8 cellular contexts compared by ENCODE assay signal in genomic region chr4:1249731-1250526, GRCh38. TPM values are rescaled to one million over a fixed set of nuclear protein-coding genes. Genes with fewer than 3 reads are reported as not detected.
A peak's percentile ranks its signal among the peaks of the same experiment; 100 is the strongest.
DNase-seq lines count a peak whose midpoint lies in the region; ATAC-seq and TF ChIP-seq lines count a peak whose summit lies in the region.

No MANE protein-coding gene starts in this region.

- TF ChIP-seq EP300 in ovary (IDR thresholded peaks at IDR 0.05): no peak

- H3K4me2 ChIP-seq in KMS-11: peak overlapping the region; percentile 48

- DNase-seq in CD8-positive, alpha-beta T cell: peak in 5 of 7 experiments; percentile 25 to 79 (median 57)
- DNase-seq in activated T-helper 1 cell treated with Interleukin-2 at 50 U/mL for 16 hours (ENCODE audit: low read depth): peak; percentile 31
- peak; percentile 69 for DNase-seq in fibroblast of villous mesenchyme (ENCODE audit: low read depth)
- peak; percentile 57 to 68 (median 64) for DNase-seq in ovary
- peak; percentile 90 to 93 for DNase-seq in vagina (ENCODE audit: extremely low spot score in 2 of 2)
- no peak for DNase-seq in NCI-H1105 treated with DMSO at 0.1 percent for 48 hours (lab: John Stamatoyannopoulos, UW)

- peaks cover 27% of the 10 kb centered on the region for H3K79me2 ChIP-seq in KMS-11 (ENCODE audit: insufficient read depth, low read depth)

- peak overlapping the region; percentile 95 for H3K27ac Mint-ChIP-seq in CD8-positive, alpha-beta T cell

- no peak for TF ChIP-seq CTCF in CD8-positive, alpha-beta T cell (IDR thresholded peaks at IDR 0.05)
- TF ChIP-seq CTCF in KMS-11 (conservative IDR thresholded peaks at IDR 0.05; ENCODE audit: low read depth, low read length) (no peak), fibroblast of villous mesenchyme (IDR thresholded peaks at IDR 0.05; ENCODE audit: insufficient read depth, low read depth, low read length) (no peak), ovary (IDR thresholded peaks at IDR 0.05) (no peak), vagina (IDR thresholded peaks at IDR 0.05) (no peak)

- no peaks in the 10 kb centered on the region for H4K20me1 ChIP-seq in KMS-11 (ENCODE audit: insufficient read depth)

- peaks cover 71% of the 10 kb centered on the region for H3K4me1 ChIP-seq in CD8-positive, alpha-beta T cell (ENCODE audit: insufficient read depth, low read length)
- H3K4me1 ChIP-seq in KMS-11 (ENCODE audit: low read depth, poor library complexity, severe bottlenecking) (no peaks in the 10 kb centered on the region), ovary (ENCODE audit: insufficient read depth) (peaks cover 31% of the 10 kb centered on the region), vagina (peaks cover 60% of the 10 kb centered on the region)

- WGBS in ovary, 3 donors: 24 to 30% (median 28%) methylated on average over 32 to 39 of the region's 39 CpGs

- POLR2A ChIA-PET in CD8-positive, alpha-beta T cell (lab: Charles Lee): interaction anchor here (0.6 to 5.2 kb wide), 9 partner anchors 12 to 97 kb away, joined by 3 to 35 read pairs (median 10); partner anchors contain the start of genes MAEA and UVSSA

- no peaks in the 10 kb centered on the region for H3K27me3 Mint-ChIP-seq in CD8-positive, alpha-beta T cell (ENCODE audit: low read depth)

- peak overlapping the region; percentile 73 for H2AFZ ChIP-seq in KMS-11 (ENCODE audit: low read depth)

- peak overlapping the region; percentile 82 for H3K4me3 ChIP-seq in CD8-positive, alpha-beta T cell (ENCODE audit: low read depth, low read length)
- H3K4me3 ChIP-seq in KMS-11 (IDR thresholded peaks at IDR 0.05; ENCODE audit: insufficient read depth, low read depth, low read length) (peak overlapping the region; percentile 8), fibroblast of villous mesenchyme (ENCODE audit: low read depth, low read length) (peak overlapping the region; percentile 65), ovary (peak overlapping the region; percentile 83), vagina (peak overlapping the region; percentile 57 to 92)

- H3K27ac ChIP-seq in CD8-positive, alpha-beta T cell (ENCODE audit: low read depth, low read length): peak overlapping the region; percentile 86
- H3K27ac ChIP-seq in KMS-11 (peak overlapping the region; percentile 86), ovary (peak overlapping the region; percentile 76 to 97), vagina (peak overlapping the region; percentile 93)

- no peaks in the 10 kb centered on the region for H3K36me3 ChIP-seq in CD8-positive, alpha-beta T cell (ENCODE audit: insufficient read depth, low read length)
- H3K36me3 ChIP-seq in KMS-11 (ENCODE audit: insufficient read depth) (no peaks in the 10 kb centered on the region), ovary (no peaks in the 10 kb centered on the region), vagina (no peaks in the 10 kb centered on the region)

- H3K36me3 Mint-ChIP-seq in CD8-positive, alpha-beta T cell: peaks cover 8% of the 10 kb centered on the region

- H3K9me3 Mint-ChIP-seq in CD8-positive, alpha-beta T cell: no peaks in the 10 kb centered on the region

- H3K9ac ChIP-seq in KMS-11: peak overlapping the region; percentile 97

- peak overlapping the region; percentile 89 for H3K4me3 Mint-ChIP-seq in CD8-positive, alpha-beta T cell

- TF ChIP-seq POLR2A in ovary (IDR thresholded peaks at IDR 0.05) (peak; percentile 17), vagina (IDR thresholded peaks at IDR 0.05) (no peak)

- H3K9me3 ChIP-seq in CD8-positive, alpha-beta T cell (ENCODE audit: low read length): no peaks in the 10 kb centered on the region
- H3K9me3 ChIP-seq in ovary (no peaks in the 10 kb centered on the region), vagina (no peaks in the 10 kb centered on the region)

- CTCF ChIA-PET in CD8-positive, alpha-beta T cell (lab: Charles Lee): interaction anchor here (0.6 to 5.2 kb wide), 9 partner anchors 11 to 119 kb away, joined by 3 to 30 read pairs (median 4); partner anchors contain the start of gene UVSSA

- H3K27me3 ChIP-seq in CD8-positive, alpha-beta T cell (ENCODE audit: insufficient read depth, low read length): no peaks in the 10 kb centered on the region
- no peaks in the 10 kb centered on the region for H3K27me3 ChIP-seq in KMS-11 (ENCODE audit: insufficient read depth, low read depth)
- H3K27me3 ChIP-seq in ovary: no peaks in the 10 kb centered on the region
- no peaks in the 10 kb centered on the region for H3K27me3 ChIP-seq in vagina

- H3K4me1 Mint-ChIP-seq in CD8-positive, alpha-beta T cell (ENCODE audit: low read depth): peaks cover 69% of the 10 kb centered on the region

- ATAC-seq in CD8-positive, alpha-beta T cell: peak; percentile 17
- ATAC-seq in GM21367 (IDR thresholded peaks at IDR 0.05; ENCODE audit: unreplicated experiment): peak; percentile 3

- intact Hi-C loops in CD8-positive, alpha-beta T cell (cut with DNase I, micrococcal nuclease): loop anchor here (1.0 to 5.0 kb wide), 10 partner anchors 17 to 1287 kb away; partner anchors contain the start of genes FAM193A (in 1 of the 2), FGFRL1 (in 1 of the 2), MAEA (in 1 of the 2) and NSD2 (in 1 of the 2)
- intact Hi-C loops in ovary (cut with DNase I): loop anchor here (2.0 to 5.0 kb wide), 5 partner anchors 38 to 97 kb away; partner anchors contain the start of genes UVSSA (in 3 of the 4) and SPON2 (in 1 of the 4)
- intact Hi-C loops in vagina (cut with DNase I): loop anchor here (5.0 kb wide), 2 partner anchors 43 to 83 kb away; no protein-coding TSS in a partner anchor

RNA-seq across cellular contexts. Expression of gene CTBP1, which starts 1.0 kb away (rescaled TPM):
- 100 to 1,000 TPM; 129 to 132 TPM for total RNA-seq in CD8-positive, alpha-beta T cell
- 235 and 314 TPM in 2 replicates for total RNA-seq in fibroblast of villous mesenchyme
- total RNA-seq in ovary: 100 to 1,000 TPM in 6 of 7 donors, 10 to 100 TPM in 1; 89.5 to 231 (median 154) TPM
- polyA plus RNA-seq in ovary: 100 to 1,000 TPM in 1 of 2 donors, 10 to 100 TPM in 1; 45.7 to 124 TPM
- total RNA-seq in vagina: 93.1 TPM

RNA-seq across cellular contexts. Expression of gene MAEA, which starts 39.8 kb away (rescaled TPM):
- 10 to 100 TPM; 74.6 to 77.6 TPM for total RNA-seq in CD8-positive, alpha-beta T cell
- total RNA-seq in fibroblast of villous mesenchyme (59.6 and 60.2 TPM in 2 replicates), ovary (10 to 100 TPM; 48.3 to 71.3 (median 56.7) TPM), vagina (103 TPM)
- 10 to 100 TPM; 23.8 to 60.7 TPM for polyA plus RNA-seq in ovary

Comparison
In these comparisons a context has a peak if more than half of its experiments do, and no peak if none do; other contexts are left out.
1. H3K4me3 ChIP-seq: peak in every context shown above with its lines; median percentile 83 in ovary; 82 in CD8-positive, alpha-beta T cell; 74 in vagina; 65 in fibroblast of villous mesenchyme; 8 in KMS-11.